Comparison of ENCODE assay signal across 33 cellular contexts in genomic region chr5:113757508-113757907, GRCh38.
DNase-seq lines count a peak whose midpoint lies in the region; ATAC-seq, FAIRE-seq and TF ChIP-seq lines count a peak whose summit lies in the region.
"Had no signal": no experiment of that assay in that cellular context is flagged by ENCODE, and none has a peak within 500 bp of the region (broad histone marks: within the 10 kb centered on the region; RNA-seq: fewer than 3 reads in every experiment).

No MANE protein-coding gene starts in this region.

- CTCF ChIA-PET in HCT116 (lab: Charles Lee): interaction anchor here (1.1 kb wide), 1 partner anchor 145 kb away, joined by 3 read pairs; no protein-coding TSS in a partner anchor

- H3F3A ChIP-seq in GM23338 (replicated peaks; ENCODE audit: low read depth): no peaks in the 10 kb centered on the region

- ATAC-seq in GM23338 (no peak), HCT116 (0 out of 2 replicates have a peak, but pooled peaks have one; percentile 40)
- ATAC-seq: A549 had no signal

- no peak for TF ChIP-seq POLR2A in HCT116 (IDR thresholded peaks at IDR 0.05; ENCODE audit: borderline replicate concordance, extremely low read depth, insufficient read depth, insufficient read length)
- no peak for TF ChIP-seq POLR2A in H54 (IDR thresholded peaks at IDR 0.05; ENCODE audit: low read depth, low read length)

- no peak for FAIRE-seq in H54 (lab: Jason Lieb, UNC)
- FAIRE-seq: A549, GM12891, GM19239 had no signal

- intact Hi-C loops in HCT116 (cut with micrococcal nuclease): no loop called here

- no peak overlapping the region for H3K4me2 ChIP-seq in GM23338
- no peak overlapping the region for H3K4me2 ChIP-seq in HCT116 (ENCODE audit: low read length)
- H3K4me2 ChIP-seq: A549; BLaER1 treated with 17β-estradiol and CSF1 and Interleukin-3, amounts not matched to agents 10 nM and 100 nM; KMS-11; SK-N-SH had no signal

- H3K27ac Mint-ChIP-seq in GM23338: no peak overlapping the region
- no peak overlapping the region for H3K27ac Mint-ChIP-seq in endodermal cell
- H3K27ac Mint-ChIP-seq in neural crest cell (ENCODE audit: unreplicated experiment): peak overlapping the region; percentile 10
- H3K27ac Mint-ChIP-seq: CD4-positive, alpha-beta memory T cell; T-helper 1 cell treated with Interleukin-12 subunit alpha and Interleukin-12 subunit beta and Interleukin-4 antibody, amounts not matched to agents 30 μg/mL and 1 μg/mL, for 36 hours had no signal

- peak; percentile 17 for DNase-seq in GM23338 (ENCODE audit: low spot score)
- DNase-seq in HCT116 (ENCODE audit: low read depth, low spot score): no peak
- no peak for DNase-seq in endodermal cell
- DNase-seq in neural crest cell (ENCODE audit: low read depth, low spot score): no peak
- no peak for DNase-seq in NCI-H524 treated with DMSO at 0.1 percent for 48 hours (lab: John Stamatoyannopoulos, UW)
- no peak for DNase-seq in NCI-H2196 (lab: John Stamatoyannopoulos, UW; ENCODE audit: unreplicated experiment)
- DNase-seq in H54 (ENCODE audit: insufficient read length, low spot score): no peak
- DNase-seq: AML-193; Caco-2; CD4-positive, alpha-beta memory T cell; DMS 273 treated with DMSO at 0.1 percent for 48 hours; DMS79 treated with DMSO at 0.1 percent for 48 hours; GF-D8; HCEC 1CT; IMR-90; MM.1S; NCI-H1048; NCI-H1417; NCI-H187; NCI-H2081 treated with DMSO at 0.1 percent for 48 hours; NCI-H2171; NCI-H524; NCI-H774; SHP77; SK-N-SH; SW 1271 had no signal

- H3K9me3 Mint-ChIP-seq in GM23338: peaks cover 21% of the 10 kb centered on the region
- peaks cover 17% of the 10 kb centered on the region for H3K9me3 Mint-ChIP-seq in endodermal cell
- no peaks in the 10 kb centered on the region for H3K9me3 Mint-ChIP-seq in neural crest cell
- H3K9me3 Mint-ChIP-seq: CD4-positive, alpha-beta memory T cell; T-helper 1 cell treated with Interleukin-12 subunit alpha and Interleukin-12 subunit beta and Interleukin-4 antibody, amounts not matched to agents 30 μg/mL and 1 μg/mL, for 36 hours had no signal

- H3K79me2 ChIP-seq in GM23338 (replicated peaks; ENCODE audit: insufficient read depth): no peaks in the 10 kb centered on the region
- no peaks in the 10 kb centered on the region for H3K79me2 ChIP-seq in HCT116 (ENCODE audit: insufficient read depth, low read length)

- 80 to 87% methylated on average over 2 of the region's 2 CpGs for WGBS in endodermal cell (ENCODE audit: insufficient coverage in 1 of 2, insufficient read length in 1 of 2), 2 experiments

- H3K9me2 ChIP-seq in GM23338 (ENCODE audit: insufficient read depth) (peaks cover 7% of the 10 kb centered on the region), HCT116 (ENCODE audit: insufficient read depth) (no peaks in the 10 kb centered on the region)
- H3K9me2 ChIP-seq: SK-N-SH had no signal

- H4K20me1 ChIP-seq in GM23338 (replicated peaks; ENCODE audit: insufficient read depth) (no peaks in the 10 kb centered on the region), HCT116 (ENCODE audit: insufficient read depth) (no peaks in the 10 kb centered on the region)
- H4K20me1 ChIP-seq: BLaER1 treated with 17β-estradiol and CSF1 and Interleukin-3, amounts not matched to agents 10 nM and 100 nM had no signal

- H3K9me3 ChIP-seq in HCT116 (ENCODE audit: control insufficient read depth in 1 of 2, insufficient read depth in 1 of 2, low read depth in 1 of 2, low read length in 2 of 2) (no peaks in the 10 kb centered on the region), endodermal cell (ENCODE audit: control insufficient read depth, low read length) (peaks cover 17% of the 10 kb centered on the region)
- H3K9me3 ChIP-seq: A549; BLaER1 treated with 17β-estradiol and CSF1 and Interleukin-3, amounts not matched to agents 10 nM and 100 nM; SK-N-SH had no signal

- H3K9ac ChIP-seq in HCT116 (ENCODE audit: low read length) (no peak overlapping the region), endodermal cell (ENCODE audit: extremely low read depth, low read length, poor library complexity, severe bottlenecking) (no peak overlapping the region)
- H3K9ac ChIP-seq: BLaER1 treated with 17β-estradiol and CSF1 and Interleukin-3, amounts not matched to agents 10 nM and 100 nM; KMS-11; SK-N-SH had no signal

- H3K4me3 Mint-ChIP-seq in GM23338 (no peak overlapping the region), endodermal cell (no peak overlapping the region), neural crest cell (no peak overlapping the region)
- H3K4me3 Mint-ChIP-seq: CD4-positive, alpha-beta memory T cell; T-helper 1 cell treated with Interleukin-12 subunit alpha and Interleukin-12 subunit beta and Interleukin-4 antibody, amounts not matched to agents 30 μg/mL and 1 μg/mL, for 36 hours had no signal

- H3K36me3 ChIP-seq in GM23338 (ENCODE audit: insufficient read depth) (no peaks in the 10 kb centered on the region), HCT116 (ENCODE audit: control insufficient read depth in 1 of 2, insufficient read depth in 2 of 2, low read length in 2 of 2) (no peaks in the 10 kb centered on the region), endodermal cell (ENCODE audit: control insufficient read depth, insufficient read depth, low read length) (no peaks in the 10 kb centered on the region)
- H3K36me3 ChIP-seq: BLaER1 treated with 17β-estradiol and CSF1 and Interleukin-3, amounts not matched to agents 10 nM and 100 nM had no signal

- H3K4me3 ChIP-seq in GM23338 (no peak overlapping the region), HCT116 (replicated peaks in 1 of 2; ENCODE audit: low read depth in 1 of 2, low read length in 2 of 2) (no peak overlapping the region), endodermal cell (ENCODE audit: low read length) (no peak overlapping the region)
- H3K4me3 ChIP-seq: A549; BLaER1 treated with 17β-estradiol and CSF1 and Interleukin-3, amounts not matched to agents 10 nM and 100 nM had no signal

- 0 out of 2 replicates have a peak overlapping the region, but pooled peaks have one; percentile 63 for H2AFZ ChIP-seq in GM23338
- H2AFZ ChIP-seq in HCT116 (ENCODE audit: low read depth, low read length, poor library complexity, severe bottlenecking): no peak overlapping the region

- H3K4me1 Mint-ChIP-seq in GM23338: peaks cover 10% of the 10 kb centered on the region; the same call in 2 of the 3 replicates
- H3K4me1 Mint-ChIP-seq in endodermal cell: peaks cover 4% of the 10 kb centered on the region
- H3K4me1 Mint-ChIP-seq in neural crest cell: peaks cover 4% of the 10 kb centered on the region

- no peaks in the 10 kb centered on the region for H3K27me3 ChIP-seq in GM23338 (ENCODE audit: insufficient read depth)
- peaks cover 5% of the 10 kb centered on the region for H3K27me3 ChIP-seq in HCT116 (ENCODE audit: insufficient read depth, low read length)
- peaks cover 81% of the 10 kb centered on the region for H3K27me3 ChIP-seq in endodermal cell (ENCODE audit: control insufficient read depth, insufficient read depth, low read length, poor library complexity, severe bottlenecking)
- H3K27me3 ChIP-seq: BLaER1 treated with 17β-estradiol and CSF1 and Interleukin-3, amounts not matched to agents 10 nM and 100 nM had no signal

- RAD21 ChIA-PET in HCT116 (lab: Charles Lee; ENCODE audit: low non-redundant PET in 1 of 2, low total read pairs in 2 of 2, uncharacterized antibody in 2 of 2, unreplicated experiment in 2 of 2): no interaction called here

- H3K27ac ChIP-seq in GM23338 (ENCODE audit: low read depth) (no peak overlapping the region), HCT116 (ENCODE audit: low read depth, low read length) (no peak overlapping the region), endodermal cell (ENCODE audit: low read depth, low read length) (no peak overlapping the region)
- H3K27ac ChIP-seq: A549; BLaER1 treated with 17β-estradiol and CSF1 and Interleukin-3, amounts not matched to agents 10 nM and 100 nM; KMS-11; RWPE1 had no signal

- H3K27me3 Mint-ChIP-seq in GM23338 (ENCODE audit: insufficient read depth, low read depth, poor library complexity) (no peaks in the 10 kb centered on the region), endodermal cell (ENCODE audit: insufficient read depth) (peaks cover 88% of the 10 kb centered on the region), neural crest cell (ENCODE audit: low read depth) (no peaks in the 10 kb centered on the region)

- H3K36me3 Mint-ChIP-seq in GM23338 (ENCODE audit: low read depth) (peaks cover 17% of the 10 kb centered on the region), endodermal cell (ENCODE audit: low read depth) (no peaks in the 10 kb centered on the region), neural crest cell (ENCODE audit: low read depth) (no peaks in the 10 kb centered on the region)
- H3K36me3 Mint-ChIP-seq: CD4-positive, alpha-beta memory T cell had no signal

- H3K4me1 ChIP-seq in GM23338 (ENCODE audit: insufficient read depth) (no peaks in the 10 kb centered on the region), HCT116 (ENCODE audit: control insufficient read depth in 1 of 2, insufficient read depth in 2 of 2, low read length in 2 of 2) (no peaks in the 10 kb centered on the region), endodermal cell (ENCODE audit: control insufficient read depth, insufficient read depth, low read length) (no peaks in the 10 kb centered on the region)
- H3K4me1 ChIP-seq: A549; BLaER1 treated with 17β-estradiol and CSF1 and Interleukin-3, amounts not matched to agents 10 nM and 100 nM; Caco-2 had no signal

- no peak for TF ChIP-seq RAD21 in HCT116 (IDR thresholded peaks at IDR 0.05; ENCODE audit: low read depth)

- TF ChIP-seq CTCF in GM23338 (conservative IDR thresholded peaks at IDR 0.05; ENCODE audit: low read depth in 2 of 2): peak; percentile 7 to 38; a peak in 1 of 4 replicates
- TF ChIP-seq CTCF in HCT116 (IDR thresholded peaks at IDR 0.05 in 2 of 3, conservative IDR thresholded peaks at IDR 0.05 in 1 of 3; ENCODE audit: borderline replicate concordance in 1 of 3, insufficient read depth in 1 of 3, low read depth in 2 of 3, low read length in 2 of 3): no peak
- TF ChIP-seq CTCF in endodermal cell (conservative IDR thresholded peaks at IDR 0.05): peak; percentile 58
- no peak for TF ChIP-seq CTCF in neural crest cell (conservative IDR thresholded peaks at IDR 0.05)

- POLR2A ChIA-PET in HCT116 (lab: Charles Lee): no interaction called here

- no TSS peak for BruUV-seq in HCT116 (replicated peaks; lab: Mats Ljungman, UMichigan)

TF ChIP-seq in GM23338, 12 proteins besides CTCF, POLR2A, EP300 and RAD21:
- TF ChIP-seq POLR2AphosphoS5 (IDR thresholded peaks at IDR 0.05; ENCODE audit: low read depth): no peak

TF ChIP-seq in HCT116, 20 proteins besides CTCF, POLR2A, EP300 and RAD21 (continues in another document):
- TF ChIP-seq ELF1 (IDR thresholded peaks at IDR 0.05; ENCODE audit: borderline replicate concordance, low read depth): no peak
- no peak for TF ChIP-seq EZH2 (IDR thresholded peaks at IDR 0.05)
- no peak for TF ChIP-seq ZNF274 (IDR thresholded peaks at IDR 0.05; ENCODE audit: low read depth, low read length)
- no peak for TF ChIP-seq ATF3 (IDR thresholded peaks at IDR 0.05)
- no peak for TF ChIP-seq SP1 (IDR thresholded peaks at IDR 0.05; ENCODE audit: low read depth)

Comparison
In these comparisons a context has a peak if more than half of its experiments do, and no peak if none do; other contexts are left out.
1. CTCF ChIP-seq: peak in GM23338 (2 of 2) and endodermal cell (single experiment); none in HCT116 (0 of 3) and neural crest cell (single experiment).